17 cellular contexts compared by ENCODE assay signal in the genomic region with DNA sequence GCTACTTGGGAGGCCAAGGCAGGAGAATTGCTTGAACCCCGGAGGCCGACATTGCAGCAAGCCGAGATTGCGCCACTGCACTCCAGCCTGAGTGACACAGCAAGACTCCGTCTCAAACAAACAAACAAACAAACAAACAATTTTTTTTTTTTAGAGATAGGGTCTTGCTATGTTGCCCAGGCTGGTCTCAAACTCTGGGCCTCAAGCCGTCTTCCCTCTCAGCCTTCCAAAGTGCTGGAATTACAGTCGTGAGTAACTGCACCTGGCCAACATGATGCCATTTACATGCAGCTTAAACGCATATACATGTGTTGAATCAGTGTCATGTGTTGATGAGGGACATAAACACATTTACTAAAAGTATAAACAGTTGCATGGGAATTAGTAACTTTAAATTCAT. TPM values are rescaled to one million over a fixed set of nuclear protein-coding genes. Genes with fewer than 3 reads are reported as not detected.
DNase-seq lines count a peak whose midpoint lies in the region; ATAC-seq and TF ChIP-seq lines count a peak whose summit lies in the region.
"Had no signal": no experiment of that assay in that cellular context is flagged by ENCODE, and none has a peak within 500 bp of the region (broad histone marks: within the 10 kb centered on the region; RNA-seq: fewer than 3 reads in every experiment).

No MANE protein-coding gene starts in this region.

- no peak overlapping the region for H3K4me3 ChIP-seq in HEK293 (ENCODE audit: low read depth, low read length)
- H3K4me3 ChIP-seq in dorsolateral prefrontal cortex = no peak overlapping the region
- H3K4me3 ChIP-seq: lung had no signal

- H3K27ac Mint-ChIP-seq in activated CD4-positive, alpha-beta T cell treated with anti-CD3 and anti-CD28 coated beads for 36 hours = peak overlapping the region; percentile 94
- no peak overlapping the region for H3K27ac Mint-ChIP-seq in activated naive CD8-positive, alpha-beta T cell treated with anti-CD3 and anti-CD28 coated beads, Interleukin-2, amount 50 U/mL, for 24 hours
- H3K27ac Mint-ChIP-seq in neural crest cell (ENCODE audit: unreplicated experiment) = no peak overlapping the region

- no peaks in the 10 kb centered on the region for H3K27me3 Mint-ChIP-seq in activated CD4-positive, alpha-beta T cell treated with anti-CD3 and anti-CD28 coated beads for 36 hours
- no peaks in the 10 kb centered on the region for H3K27me3 Mint-ChIP-seq in activated naive CD8-positive, alpha-beta T cell treated with anti-CD3 and anti-CD28 coated beads, Interleukin-2, amount 50 U/mL, for 24 hours
- peaks cover 9% of the 10 kb centered on the region for H3K27me3 Mint-ChIP-seq in neural crest cell (ENCODE audit: low read depth)

- H3K9me3 Mint-ChIP-seq in activated CD4-positive, alpha-beta T cell treated with anti-CD3 and anti-CD28 coated beads for 36 hours (ENCODE audit: low read depth) = no peaks in the 10 kb centered on the region
- H3K9me3 Mint-ChIP-seq in activated naive CD8-positive, alpha-beta T cell treated with anti-CD3 and anti-CD28 coated beads, Interleukin-2, amount 50 U/mL, for 24 hours = no peaks in the 10 kb centered on the region
- no peaks in the 10 kb centered on the region for H3K9me3 Mint-ChIP-seq in neural crest cell
- H3K9me3 Mint-ChIP-seq: stimulated activated memory B cell treated with anti-CD40 and anti-IgM and Interleukin-4, amounts not matched to agents 10 μg/mL and 1 μg/mL and 100 μg/mL, for 72 hours had no signal

- H3K36me3 Mint-ChIP-seq in activated CD4-positive, alpha-beta T cell treated with anti-CD3 and anti-CD28 coated beads for 36 hours (ENCODE audit: low read depth) = peaks cover 15% of the 10 kb centered on the region
- H3K36me3 Mint-ChIP-seq in activated naive CD8-positive, alpha-beta T cell treated with anti-CD3 and anti-CD28 coated beads, Interleukin-2, amount 50 U/mL, for 24 hours (ENCODE audit: low read depth) = peaks cover 7% of the 10 kb centered on the region
- no peaks in the 10 kb centered on the region for H3K36me3 Mint-ChIP-seq in neural crest cell (ENCODE audit: low read depth)
- H3K36me3 Mint-ChIP-seq: stimulated activated memory B cell treated with anti-CD40 and anti-IgM and Interleukin-4, amounts not matched to agents 10 μg/mL and 1 μg/mL and 100 μg/mL, for 72 hours had no signal

- peak overlapping the region; percentile 82 for H3K4me3 Mint-ChIP-seq in activated CD4-positive, alpha-beta T cell treated with anti-CD3 and anti-CD28 coated beads for 36 hours
- H3K4me3 Mint-ChIP-seq in activated naive CD8-positive, alpha-beta T cell treated with anti-CD3 and anti-CD28 coated beads, Interleukin-2, amount 50 U/mL, for 24 hours = peak overlapping the region; percentile 83
- peak overlapping the region; percentile 34 for H3K4me3 Mint-ChIP-seq in neural crest cell

- CTCF ChIA-PET in activated CD4-positive, alpha-beta T cell treated with anti-CD3 and anti-CD28 coated beads for 36 hours (lab: Charles Lee) = interaction anchor here (0.6 to 1.5 kb wide), 7 partner anchors 16 to 299 kb away, joined by 3 to 6 read pairs (median 4); partner anchors contain the start of gene RFFL
- CTCF ChIA-PET in HEK293 (lab: Yijun Ruan, JAX) = interaction anchor here (1.0 to 1.6 kb wide), 2 partner anchors 17 to 72 kb away, joined by 3 to 4 read pairs; no protein-coding TSS in a partner anchor

- peaks cover 0 to 4% (median 0%) of the 10 kb centered on the region in 45 donors for H3K27me3 ChIP-seq in dorsolateral prefrontal cortex
- H3K27me3 ChIP-seq: esophagus muscularis mucosa had no signal

- no peaks in the 10 kb centered on the region for H3K9me3 ChIP-seq in HEK293 (ENCODE audit: control insufficient read depth, insufficient read depth, low read depth, low read length)
- H3K9me3 ChIP-seq: esophagus muscularis mucosa had no signal

- peaks cover 23% of the 10 kb centered on the region for H3K4me1 ChIP-seq in HEK293 (ENCODE audit: control insufficient read depth, insufficient read depth, low read length)

- H3K27ac ChIP-seq in HEK293 (ENCODE audit: extremely low read depth, low read depth, low read length) (no peak overlapping the region), dorsolateral prefrontal cortex (no peak overlapping the region)

- no peak for TF ChIP-seq CTCF in HEK293 (tag by site-specific recombination; IDR thresholded peaks at IDR 0.05)
- no peak for TF ChIP-seq CTCF in neural crest cell (conservative IDR thresholded peaks at IDR 0.05)
- TF ChIP-seq CTCF in dorsolateral prefrontal cortex (IDR thresholded peaks at IDR 0.05 in 54 of 56, conservative IDR thresholded peaks at IDR 0.05 in 2 of 56; ENCODE audit: low read depth in 1 of 56, partially characterized antibody in 56 of 56) = no peak

- intact Hi-C loops in activated CD4-positive, alpha-beta T cell treated with anti-CD3 and anti-CD28 coated beads for 36 hours (cut with DNase I, micrococcal nuclease) = loop anchor here in 1 of 2 experiments (5.0 to 10.0 kb wide), 3 partner anchors 71 to 336 kb away; partner anchors contain the start of gene PEX12
- intact Hi-C loops in dorsolateral prefrontal cortex (cut with DNase I) = loop anchor here in 1 of 2 donors (10.0 kb wide), 1 partner anchor 324 kb away; the partner anchor contains the start of gene SLFN14

- H3K4me1 Mint-ChIP-seq in activated CD4-positive, alpha-beta T cell treated with anti-CD3 and anti-CD28 coated beads for 36 hours = peaks cover 75% of the 10 kb centered on the region
- H3K4me1 Mint-ChIP-seq in activated naive CD8-positive, alpha-beta T cell treated with anti-CD3 and anti-CD28 coated beads, Interleukin-2, amount 50 U/mL, for 24 hours = peaks cover 78% of the 10 kb centered on the region
- H3K4me1 Mint-ChIP-seq in neural crest cell = peaks cover 24% of the 10 kb centered on the region

- no peak for ATAC-seq in activated CD4-positive, alpha-beta T cell treated with anti-CD3 and anti-CD28 coated beads for 36 hours
- no peak for ATAC-seq in activated naive CD8-positive, alpha-beta T cell treated with anti-CD3 and anti-CD28 coated beads, Interleukin-2, amount 50 U/mL, for 24 hours
- no peak for ATAC-seq in GM21447 (IDR thresholded peaks at IDR 0.05; ENCODE audit: unreplicated experiment)
- ATAC-seq: stimulated activated memory B cell treated with anti-CD40 and anti-IgM and Interleukin-4, amounts not matched to agents 10 μg/mL and 1 μg/mL and 100 μg/mL, for 72 hours had no signal

- POLR2A ChIA-PET in activated CD4-positive, alpha-beta T cell treated with anti-CD3 and anti-CD28 coated beads for 36 hours (lab: Charles Lee) = interaction anchor here (0.6 to 2.2 kb wide), 2 partner anchors 27 to 98 kb away, joined by 4 to 11 read pairs; no protein-coding TSS in a partner anchor
- POLR2A ChIA-PET in HEK293 (lab: Yijun Ruan, JAX) = interaction anchor here (0.6 to 1.1 kb wide), 4 partner anchors 21 to 99 kb away, joined by 3 to 6 read pairs (median 4); no protein-coding TSS in a partner anchor

- DNase-seq in activated CD4-positive, alpha-beta T cell treated with anti-CD3 and anti-CD28 coated beads for 36 hours = no peak
- no peak for DNase-seq in activated CD4-positive, alpha-beta T cell treated with anti-CD3 and anti-CD28 coated beads for 48 hours
- DNase-seq in activated naive CD8-positive, alpha-beta T cell treated with anti-CD3 and anti-CD28 coated beads, Interleukin-2, amount 50 U/mL, for 24 hours = no peak
- DNase-seq in neural crest cell (ENCODE audit: low read depth, low spot score) (no peak), dorsolateral prefrontal cortex (no peak)
- no peak for DNase-seq in effector CD8-positive, alpha-beta T cell (lab: John Stamatoyannopoulos, UW)
- DNase-seq: KBM-7, NCI-H1048, NCI-H2107, NCI-H526 treated with DMSO at 0.1 percent for 48 hours had no signal

- H3K36me3 ChIP-seq in HEK293 (ENCODE audit: control insufficient read depth in 2 of 2, insufficient read depth in 1 of 2, low read length in 2 of 2) = no peaks in the 10 kb centered on the region
- H3K36me3 ChIP-seq: esophagus muscularis mucosa had no signal

TF ChIP-seq in HEK293, 187 proteins besides CTCF, POLR2A, EP300 and RAD21:
- peak; percentile 76 for TF ChIP-seq ZNF121 (tag by site-specific recombination; IDR thresholded peaks at IDR 0.05)
- TF ChIP-seq ZNF510 (tag by site-specific recombination; IDR thresholded peaks at IDR 0.05; ENCODE audit: insufficient replicate concordance) = no peak
- TF ChIP-seq ZNF133 (tag by site-specific recombination; IDR thresholded peaks at IDR 0.05) = peak; percentile 15; the same call in 1 of the 2 replicates

RNA-seq across cellular contexts. Expression of gene SLFN5, which starts 2.0 kb away (rescaled TPM):
- total RNA-seq in activated CD4-positive, alpha-beta T cell treated with anti-CD3 and anti-CD28 coated beads for 36 hours = 10 to 100 TPM; 28.8 to 29.8 TPM
- 8.7 and 10.6 TPM in 2 replicates for total RNA-seq in neural crest cell
- 10 to 100 TPM in 64 of 120 experiments, 1 to 10 TPM in 56; 3.2 to 21.5 (median 10.2) TPM for total RNA-seq in dorsolateral prefrontal cortex

RNA-seq across cellular contexts. Expression of gene SLC35G3, which starts 46.7 kb away (rescaled TPM):
- not detected for total RNA-seq in activated CD4-positive, alpha-beta T cell treated with anti-CD3 and anti-CD28 coated beads for 36 hours
- total RNA-seq in neural crest cell (not detected in 2 replicates), dorsolateral prefrontal cortex (not detected)
- total RNA-seq: dermis microvascular lymphatic vessel endothelial cell, esophagus muscularis mucosa, glomerular endothelial cell, lung had no signal
